19 cellular contexts compared by ENCODE assay signal in the genomic region with DNA sequence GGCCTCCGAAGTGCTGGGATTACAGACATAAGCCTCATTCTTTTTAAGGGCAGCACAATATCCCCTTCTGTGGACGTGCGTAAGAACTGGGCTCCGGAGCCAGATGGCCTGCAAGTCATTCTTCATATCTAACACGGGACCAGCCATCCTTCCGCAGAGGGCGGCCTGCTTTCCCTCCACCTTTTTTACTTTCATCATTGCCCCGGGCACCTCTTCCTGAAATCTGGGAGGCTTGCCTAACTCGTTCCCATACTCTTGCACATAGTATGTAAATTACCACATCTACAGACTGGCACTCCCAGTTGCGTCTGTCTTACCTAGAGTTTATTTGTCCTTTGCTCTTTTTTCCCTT. TPM values are rescaled to one million over a fixed set of nuclear protein-coding genes. Genes with fewer than 3 reads are reported as not detected.
DNase-seq lines count a peak whose midpoint lies in the region; ATAC-seq, FAIRE-seq and TF ChIP-seq lines count a peak whose summit lies in the region.
"Had no signal": no experiment of that assay in that cellular context is flagged by ENCODE, and none has a peak within 500 bp of the region (broad histone marks: within the 10 kb centered on the region; RNA-seq: fewer than 3 reads in every experiment).

No MANE protein-coding gene starts in this region.

- TF ChIP-seq POLR2A in A549 (IDR thresholded peaks at IDR 0.05; ENCODE audit: low read length) = no peak
- TF ChIP-seq POLR2A in GM12891 (IDR thresholded peaks at IDR 0.05; ENCODE audit: low read depth, low read length) = no peak

- no peaks in the 10 kb centered on the region for H3K27me3 Mint-ChIP-seq in dendritic cell treated with granulocyte-macrophage colony-stimulating factor and Interleukin-4, amounts not matched to agents 40 ng/mL and 50 ng/mL, for 4 days

- H3K4ac ChIP-seq in mesenchymal stem cell (ENCODE audit: low read depth in 1 of 2, low read length in 2 of 2) = no peak overlapping the region

- no peak overlapping the region for H2BK5ac ChIP-seq in mesenchymal stem cell (ENCODE audit: low read depth, low read length, poor library complexity, severe bottlenecking)

- H3K9me3 Mint-ChIP-seq in dendritic cell treated with granulocyte-macrophage colony-stimulating factor and Interleukin-4, amounts not matched to agents 40 ng/mL and 50 ng/mL, for 4 days = no peaks in the 10 kb centered on the region

- TF ChIP-seq CTCF in A549 (IDR thresholded peaks at IDR 0.05) = no peak
- TF ChIP-seq CTCF in RWPE1 (conservative IDR thresholded peaks at IDR 0.05; ENCODE audit: low read depth) = no peak

- no peak overlapping the region for H4K91ac ChIP-seq in mesenchymal stem cell (ENCODE audit: low read length)

- WGBS in A549 (ENCODE audit: missing lambda C conversion rate) = 84% methylated on average over 10 of the region's 10 CpGs
- 83% methylated on average over 10 of the region's 10 CpGs for WGBS in mesenchymal stem cell

- no peaks in the 10 kb centered on the region for H3K36me3 ChIP-seq in mesenchymal stem cell (ENCODE audit: control insufficient read depth in 1 of 2, insufficient read depth in 2 of 2, low read depth in 1 of 2, low read length in 2 of 2)

- H2AFZ ChIP-seq in mesenchymal stem cell (ENCODE audit: low read depth, low read length) = no peak overlapping the region

- H2BK15ac ChIP-seq in mesenchymal stem cell (ENCODE audit: low read depth, poor library complexity, severe bottlenecking) = no peak overlapping the region

- H3K4me1 ChIP-seq in A549 = no peaks in the 10 kb centered on the region
- peaks cover 11% of the 10 kb centered on the region for H3K4me1 ChIP-seq in mesenchymal stem cell (ENCODE audit: control insufficient read depth, insufficient read depth, low read depth, low read length)

- H2BK12ac ChIP-seq in mesenchymal stem cell (ENCODE audit: low read length in 2 of 2) = peak overlapping the region in 1 of 2 experiments; percentile 77

- peak overlapping the region; percentile 84 for H2AK5ac ChIP-seq in mesenchymal stem cell (ENCODE audit: low read length, severe bottlenecking)

- no peak overlapping the region for H3K14ac ChIP-seq in mesenchymal stem cell (ENCODE audit: low read length in 2 of 2)

- no peaks in the 10 kb centered on the region for H3K9me3 ChIP-seq in A549
- H3K9me3 ChIP-seq in mesenchymal stem cell (ENCODE audit: control insufficient read depth, low read length) = no peaks in the 10 kb centered on the region

- POLR2A ChIA-PET in A549 (lab: Yijun Ruan, JAX) (no interaction called here), RWPE1 (lab: Yijun Ruan, JAX; ENCODE audit: low non-redundant PET) (no interaction called here), HEK293T (lab: Yijun Ruan, JAX) (no interaction called here)

- no peak overlapping the region for H3K4me3 Mint-ChIP-seq in dendritic cell treated with granulocyte-macrophage colony-stimulating factor and Interleukin-4, amounts not matched to agents 40 ng/mL and 50 ng/mL, for 4 days
- H3K4me3 Mint-ChIP-seq: H9 had no signal

- no peak overlapping the region for H3K23ac ChIP-seq in mesenchymal stem cell (ENCODE audit: low read length in 2 of 2)

- H3K4me2 ChIP-seq in A549 (no peak overlapping the region), mesenchymal stem cell (ENCODE audit: low read length, poor library complexity, severe bottlenecking) (no peak overlapping the region)

- peak overlapping the region; percentile 66 for H3K27ac Mint-ChIP-seq in dendritic cell treated with granulocyte-macrophage colony-stimulating factor and Interleukin-4, amounts not matched to agents 40 ng/mL and 50 ng/mL, for 4 days
- H3K27ac Mint-ChIP-seq: H9 had no signal

- no peak overlapping the region for H3K27ac ChIP-seq in A549
- no peak overlapping the region for H3K27ac ChIP-seq in mesenchymal stem cell (ENCODE audit: low read length, poor library complexity, severe bottlenecking)
- H3K27ac ChIP-seq in RWPE1 = no peak overlapping the region

- H3K9ac ChIP-seq in mesenchymal stem cell (ENCODE audit: low read length) = no peak overlapping the region

- no peak overlapping the region for H4K8ac ChIP-seq in mesenchymal stem cell (ENCODE audit: low read length)

- no peaks in the 10 kb centered on the region for H3K27me3 ChIP-seq in mesenchymal stem cell (ENCODE audit: control insufficient read depth in 1 of 2, insufficient read depth in 1 of 2, low read length in 2 of 2)

- ATAC-seq in A549 = no peak
- ATAC-seq in HG02970 (IDR thresholded peaks at IDR 0.05; ENCODE audit: low FRiP score, unreplicated experiment) = no peak

- H3K36me3 Mint-ChIP-seq in dendritic cell treated with granulocyte-macrophage colony-stimulating factor and Interleukin-4, amounts not matched to agents 40 ng/mL and 50 ng/mL, for 4 days (ENCODE audit: low read depth) = no peaks in the 10 kb centered on the region

- no peak for DNase-seq in A549 (ENCODE audit: low read depth in 1 of 2, low spot score in 1 of 2)
- peak; percentile 80 for DNase-seq in ELF-1 (ENCODE audit: low read depth, low spot score)
- no peak for DNase-seq in mesenchymal stem cell
- DNase-seq in GM12891 (ENCODE audit: insufficient read length, low spot score) = no peak
- DNase-seq in RWPE1 (ENCODE audit: low spot score) = no peak
- no peak for DNase-seq in HEK293T (ENCODE audit: extremely low spot score)
- DNase-seq: DND-41; GDM1; H9; NCI-H1092 treated with DMSO at 0.1 percent for 48 hours; NCI-H2081; NCI-H446 treated with DMSO at 0.1 percent for 48 hours; NCI-H69; NK-92 treated with Interleukin-12 subunit alpha and Interleukin-12 subunit beta, amount 100 ng/mL, for 24 hours; SIG-M5 had no signal

- TF ChIP-seq EP300 in A549 (IDR thresholded peaks at IDR 0.05) = no peak

- TF ChIP-seq RAD21 in A549 (conservative IDR thresholded peaks at IDR 0.05 in 1 of 2, IDR thresholded peaks at IDR 0.05 in 1 of 2) = no peak

- peaks cover 16% of the 10 kb centered on the region for H3K4me1 Mint-ChIP-seq in dendritic cell treated with granulocyte-macrophage colony-stimulating factor and Interleukin-4, amounts not matched to agents 40 ng/mL and 50 ng/mL, for 4 days (ENCODE audit: low read depth)

- FAIRE-seq in A549 (lab: Jason Lieb, UNC) (peak; percentile 32), GM12891 (lab: Jason Lieb, UNC) (no peak)
- FAIRE-seq: A204.1, GM19239 had no signal

- intact Hi-C loops in dendritic cell treated with granulocyte-macrophage colony-stimulating factor and Interleukin-4, amounts not matched to agents 40 ng/mL and 50 ng/mL, for 4 days (cut with micrococcal nuclease) = no loop called here

- H3K79me1 ChIP-seq in mesenchymal stem cell (replicated peaks; ENCODE audit: low read length, poor library complexity, severe bottlenecking) = no peaks in the 10 kb centered on the region

- CTCF ChIA-PET in A549 (lab: Yijun Ruan, JAX) = interaction anchor here (0.6 kb wide), 1 partner anchor 238 kb away, joined by 3 read pairs; no protein-coding TSS in a partner anchor
- CTCF ChIA-PET in RWPE1 (lab: Yijun Ruan, JAX) = interaction anchor here (0.6 kb wide), 1 partner anchor 56 kb away, joined by 3 read pairs; no protein-coding TSS in a partner anchor
- CTCF ChIA-PET in HEK293T (lab: Yijun Ruan, JAX) = no interaction called here

- H2BK120ac ChIP-seq in mesenchymal stem cell (ENCODE audit: low read depth, low read length) = peak overlapping the region; percentile 19

- H3K18ac ChIP-seq in mesenchymal stem cell (ENCODE audit: low read depth in 1 of 2, low read length in 2 of 2) = no peak overlapping the region

- H3K4me3 ChIP-seq in A549 (no peak overlapping the region), mesenchymal stem cell (ENCODE audit: insufficient read depth in 1 of 2, low read depth in 1 of 2, low read length in 2 of 2) (no peak overlapping the region)

TF ChIP-seq in A549, 52 proteins besides CTCF, POLR2A, EP300 and RAD21 (continues in another document):
- TF ChIP-seq HOXB5 (CRISPR knock-in tag; IDR thresholded peaks at IDR 0.05) (no peak), ESRRA (IDR thresholded peaks at IDR 0.05; ENCODE audit: borderline replicate concordance, low read length) (no peak), GATA3 (IDR thresholded peaks at IDR 0.05; ENCODE audit: borderline replicate concordance) (no peak), ZNF302 (CRISPR knock-in tag; IDR thresholded peaks at IDR 0.05) (no peak), MYC (IDR thresholded peaks at IDR 0.05; ENCODE audit: borderline replicate concordance, low read length) (no peak), MAZ (IDR thresholded peaks at IDR 0.05; ENCODE audit: borderline replicate concordance, low read depth, low read length) (no peak), HEYL (CRISPR knock-in tag; IDR thresholded peaks at IDR 0.05) (no peak), EHMT2 (IDR thresholded peaks at IDR 0.05; ENCODE audit: low read depth) (no peak)

TF ChIP-seq in GM12891, 5 proteins besides CTCF, POLR2A, EP300 and RAD21:
- TF ChIP-seq SPI1 (IDR thresholded peaks at IDR 0.05; ENCODE audit: low read depth, low read length) (no peak), PAX5 (IDR thresholded peaks at IDR 0.05; ENCODE audit: insufficient read depth, low read length, severe bottlenecking) (no peak), TAF1 (IDR thresholded peaks at IDR 0.05; ENCODE audit: low read depth, low read length) (no peak), POU2F2 (IDR thresholded peaks at IDR 0.05; ENCODE audit: low read depth, low read length) (no peak), POLR2AphosphoS5 (IDR thresholded peaks at IDR 0.05; ENCODE audit: low read depth, low read length) (no peak)

TF ChIP-seq in HEK293T, 16 proteins besides CTCF, POLR2A, EP300 and RAD21:
- no peak for TF ChIP-seq BHLHE40 (IDR thresholded peaks at IDR 0.05; ENCODE audit: borderline replicate concordance)
- TF ChIP-seq SUZ12 (IDR thresholded peaks at IDR 0.05) = no peak
- no peak for TF ChIP-seq LEF1 (IDR thresholded peaks at IDR 0.05; ENCODE audit: borderline replicate concordance)
- no peak for TF ChIP-seq TARDBP (IDR thresholded peaks at IDR 0.05)
- no peak for TF ChIP-seq ZNF384 (IDR thresholded peaks at IDR 0.05)

RNA-seq across cellular contexts. Expression of gene SLC23A2, which starts 29.9 kb away (rescaled TPM):
- polyA plus RNA-seq in A549 (2011; rRNA removed) (47.8 and 64.4 TPM in 2 replicates), A549 (2017; fragmentation: RNase III; extraction: RNeasy Plus Mini Kit Qiagen cat#74134 plus additional on column Dnase treatment) (11.3 to 13.1 TPM (median 12.4 TPM) in 3 replicates)
- 14.3 and 15.8 TPM in 2 replicates for polyA plus RNA-seq in A549 (2012; cell fraction: cytosol; rRNA removed)
- 29.8 and 36.5 TPM in 2 replicates for polyA plus RNA-seq in A549 (2012; cell fraction: nucleus; rRNA removed)
- 101 and 106 TPM in 2 replicates for polyA minus RNA-seq in A549 (2011; rRNA and poly(A)+ RNA removed)
- polyA plus RNA-seq in mesenchymal stem cell (2013, experiment 1 of 2) = 11.2 TPM
- polyA plus RNA-seq in mesenchymal stem cell (2013, experiment 2 of 2) = 11.0 TPM
- 9.8 TPM for polyA plus RNA-seq in GM12891 (2012; ENCODE audit: low read depth, missing spikeins)
